ENCODE assay signal across 9 cellular contexts in the genomic region with DNA sequence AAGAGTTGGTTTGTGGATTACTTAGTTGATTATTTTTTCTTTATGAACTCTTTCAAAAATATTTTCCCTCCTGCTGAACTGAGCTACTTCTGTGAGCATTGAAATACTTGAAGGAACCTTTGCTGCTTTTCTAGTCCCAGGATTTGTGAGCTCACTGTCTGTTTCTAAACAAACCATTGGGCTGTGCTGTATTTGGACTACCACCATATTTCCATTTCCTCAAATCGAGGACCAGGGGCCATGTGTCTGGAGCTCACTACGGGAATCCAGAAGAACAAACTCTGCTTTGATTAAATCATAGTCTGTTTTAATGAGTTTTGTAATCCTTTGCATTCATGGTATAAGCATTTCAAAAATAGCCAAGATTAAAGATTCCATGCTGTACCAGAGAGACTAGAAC. TPM values are rescaled to one million over a fixed set of nuclear protein-coding genes. Genes with fewer than 3 reads are reported as not detected.
DNase-seq lines count a peak whose midpoint lies in the region; ATAC-seq and TF ChIP-seq lines count a peak whose summit lies in the region.
"Had no signal": no experiment of that assay in that cellular context is flagged by ENCODE, and none has a peak within 500 bp of the region (broad histone marks: within the 10 kb centered on the region; RNA-seq: fewer than 3 reads in every experiment).

No MANE protein-coding gene starts in this region.

- no peak for TF ChIP-seq CTCF in WI38 (IDR thresholded peaks at IDR 0.05; ENCODE audit: low read depth, low read length)

- peak overlapping the region; percentile 66 for H3K27ac Mint-ChIP-seq in activated CD4-positive, alpha-beta T cell treated with anti-CD3 and anti-CD28 coated beads for 36 hours
- H3K27ac Mint-ChIP-seq in stimulated activated naive CD8-positive, alpha-beta T cell treated with anti-CD3 and anti-CD28 coated beads, Interleukin-15, amount 100 ng/mL, for 72 hours: peak overlapping the region in 1 of 2 donors; percentile 79

- intact Hi-C loops in activated CD4-positive, alpha-beta T cell treated with anti-CD3 and anti-CD28 coated beads for 36 hours (cut with DNase I, micrococcal nuclease): no loop called here
- intact Hi-C loops in right cardiac atrium (cut with DNase I): no loop called here

- no peaks in the 10 kb centered on the region for H3K9me3 ChIP-seq in right cardiac atrium (ENCODE audit: control insufficient read depth, low read length)

- peaks cover 48% of the 10 kb centered on the region for H3K4me1 Mint-ChIP-seq in activated CD4-positive, alpha-beta T cell treated with anti-CD3 and anti-CD28 coated beads for 36 hours
- H3K4me1 Mint-ChIP-seq in stimulated activated naive CD8-positive, alpha-beta T cell treated with anti-CD3 and anti-CD28 coated beads, Interleukin-15, amount 100 ng/mL, for 72 hours: peaks cover 45% of the 10 kb centered on the region

- peak overlapping the region; percentile 99 for H3K4me3 Mint-ChIP-seq in activated CD4-positive, alpha-beta T cell treated with anti-CD3 and anti-CD28 coated beads for 36 hours
- H3K4me3 Mint-ChIP-seq in stimulated activated naive CD8-positive, alpha-beta T cell treated with anti-CD3 and anti-CD28 coated beads, Interleukin-15, amount 100 ng/mL, for 72 hours: peak overlapping the region; percentile 67 to 99

- H3K4me3 ChIP-seq in WI38 (ENCODE audit: low read depth, low read length) (peak overlapping the region; percentile 78), right cardiac atrium (ENCODE audit: low read length) (peak overlapping the region; percentile 56)

- CTCF ChIA-PET in activated CD4-positive, alpha-beta T cell treated with anti-CD3 and anti-CD28 coated beads for 36 hours (lab: Charles Lee): interaction anchor here (0.7 to 1.5 kb wide), 8 partner anchors 27 to 680 kb away, joined by 3 to 6 read pairs (median 3); no protein-coding TSS in a partner anchor

- no peak for DNase-seq in activated CD4-positive, alpha-beta T cell treated with anti-CD3 and anti-CD28 coated beads for 36 hours
- DNase-seq in activated CD4-positive, alpha-beta T cell treated with anti-CD3 and anti-CD28 coated beads, Interleukin-2, amount 50 U/mL, for 1 hour: no peak
- DNase-seq in right cardiac atrium (no peak), cerebellar cortex (ENCODE audit: low spot score) (no peak)
- DNase-seq in stimulated activated naive CD8-positive, alpha-beta T cell treated with anti-CD3 and anti-CD28 coated beads, Interleukin-15, amount 100 ng/mL, for 72 hours: no peak
- DNase-seq: amniotic stem cell had no signal

- ATAC-seq in activated CD4-positive, alpha-beta T cell treated with anti-CD3 and anti-CD28 coated beads for 36 hours: no peak
- ATAC-seq in right cardiac atrium (no peak), GM21367 (IDR thresholded peaks at IDR 0.05; ENCODE audit: unreplicated experiment) (no peak)
- no peak for ATAC-seq in stimulated activated naive CD8-positive, alpha-beta T cell treated with anti-CD3 and anti-CD28 coated beads, Interleukin-15, amount 100 ng/mL, for 72 hours
- no peak for ATAC-seq in activated CD4-positive, CD25-positive, alpha-beta regulatory T cell treated with anti-CD3 and anti-CD28 coated beads, Interleukin-2, amount 50 U/mL, for 24 hours

- no peaks in the 10 kb centered on the region for H3K27me3 ChIP-seq in right cardiac atrium (ENCODE audit: control insufficient read depth, insufficient read depth)

- 13% methylated on average over 2 of the region's 2 CpGs for WGBS in right cardiac atrium

- H3K4me1 ChIP-seq in right cardiac atrium (ENCODE audit: control insufficient read depth, insufficient read depth, low read length): peaks cover 4% of the 10 kb centered on the region

- no peaks in the 10 kb centered on the region for H3K9me3 Mint-ChIP-seq in activated CD4-positive, alpha-beta T cell treated with anti-CD3 and anti-CD28 coated beads for 36 hours (ENCODE audit: low read depth)
- H3K9me3 Mint-ChIP-seq in stimulated activated naive CD8-positive, alpha-beta T cell treated with anti-CD3 and anti-CD28 coated beads, Interleukin-15, amount 100 ng/mL, for 72 hours: no peaks in the 10 kb centered on the region

- no peaks in the 10 kb centered on the region for H3K27me3 Mint-ChIP-seq in activated CD4-positive, alpha-beta T cell treated with anti-CD3 and anti-CD28 coated beads for 36 hours
- H3K27me3 Mint-ChIP-seq in stimulated activated naive CD8-positive, alpha-beta T cell treated with anti-CD3 and anti-CD28 coated beads, Interleukin-15, amount 100 ng/mL, for 72 hours: peaks cover 5% of the 10 kb centered on the region

- peaks cover 30% of the 10 kb centered on the region for H3K36me3 Mint-ChIP-seq in activated CD4-positive, alpha-beta T cell treated with anti-CD3 and anti-CD28 coated beads for 36 hours (ENCODE audit: low read depth)

- H3K27ac ChIP-seq in right cardiac atrium (ENCODE audit: low read length): peak overlapping the region; percentile 77

- POLR2A ChIA-PET in activated CD4-positive, alpha-beta T cell treated with anti-CD3 and anti-CD28 coated beads for 36 hours (lab: Charles Lee): no interaction called here

RNA-seq across cellular contexts. Expression of gene MRPL33, which starts 1.3 kb away (rescaled TPM):
- total RNA-seq in activated CD4-positive, alpha-beta T cell treated with anti-CD3 and anti-CD28 coated beads for 36 hours: 10 to 100 TPM; 44.7 to 68.0 TPM
- total RNA-seq in right cardiac atrium: 100 to 1,000 TPM; 242 to 308 (median 274) TPM
- polyA plus RNA-seq in right cardiac atrium: 596 TPM
